In genomic region chr2:159677654-159678053, GRCh38 we compare ENCODE assay signal across 10 cellular contexts. TPM values are rescaled to one million over a fixed set of nuclear protein-coding genes. Genes with fewer than 3 reads are reported as not detected.
DNase-seq lines count a peak whose midpoint lies in the region; ATAC-seq and TF ChIP-seq lines count a peak whose summit lies in the region.
"Had no signal": no experiment of that assay in that cellular context is flagged by ENCODE, and none has a peak within 500 bp of the region (broad histone marks: within the 10 kb centered on the region; RNA-seq: fewer than 3 reads in every experiment).

No MANE protein-coding gene starts in this region.

- TF ChIP-seq POLR2A in heart left ventricle (IDR thresholded peaks at IDR 0.05) = no peak

- H3K9me3 ChIP-seq in heart left ventricle = no peaks in the 10 kb centered on the region
- H3K9me3 ChIP-seq in right atrium auricular region = no peaks in the 10 kb centered on the region
- no peaks in the 10 kb centered on the region for H3K9me3 ChIP-seq in upper lobe of right lung

- H3K27ac ChIP-seq in heart left ventricle (no peak overlapping the region), right atrium auricular region (no peak overlapping the region), upper lobe of right lung (no peak overlapping the region)

- WGBS in heart left ventricle, 4 donors = 90 to 99% (median 93%) methylated on average over 1 of the region's 1 CpG

- H3K4me1 ChIP-seq in heart left ventricle (peaks cover 0 to 3% (median 0%) of the 10 kb centered on the region in 12 donors), right atrium auricular region (no peaks in the 10 kb centered on the region), upper lobe of right lung (no peaks in the 10 kb centered on the region)

- H3K27me3 ChIP-seq in heart left ventricle (no peaks in the 10 kb centered on the region), right atrium auricular region (no peaks in the 10 kb centered on the region), upper lobe of right lung (no peaks in the 10 kb centered on the region)

- H3K4me3 ChIP-seq in heart left ventricle = no peak overlapping the region
- H3K4me3 ChIP-seq in right atrium auricular region = no peak overlapping the region
- no peak overlapping the region for H3K4me3 ChIP-seq in fibroblast of mammary gland (ENCODE audit: control insufficient read depth, low read depth, low read length)
- H3K4me3 ChIP-seq in upper lobe of right lung = no peak overlapping the region

- intact Hi-C loops in heart left ventricle (cut with DNase I) (loop anchor here in 1 of 10 donors (10.0 kb wide), 1 partner anchor 123 kb away; no protein-coding TSS in a partner anchor), upper lobe of right lung (cut with DNase I) (no loop called here)

- ATAC-seq in heart left ventricle (no peak), upper lobe of right lung (no peak), GM18907 (IDR thresholded peaks at IDR 0.05; ENCODE audit: unreplicated experiment) (no peak)

- TF ChIP-seq CTCF in heart left ventricle (IDR thresholded peaks at IDR 0.05) (peak in 11 of 12 donors; percentile 12 to 53 (median 31)), right atrium auricular region (IDR thresholded peaks at IDR 0.05) (peak in 1 of 2 donors; percentile 56), fibroblast of mammary gland (conservative IDR thresholded peaks at IDR 0.05; ENCODE audit: control insufficient read depth, insufficient read depth, low read depth, low read length) (peak; percentile 43), upper lobe of right lung (IDR thresholded peaks at IDR 0.05) (peak; percentile 25)

- H3K36me3 ChIP-seq in heart left ventricle (no peaks in the 10 kb centered on the region), right atrium auricular region (no peaks in the 10 kb centered on the region), upper lobe of right lung (no peaks in the 10 kb centered on the region)

- DNase-seq in heart left ventricle (no peak), right atrium auricular region (ENCODE audit: low spot score) (no peak), RPMI7951 (ENCODE audit: low read depth) (peak; percentile 26), fibroblast of mammary gland (ENCODE audit: low read depth) (peak; percentile 33), upper lobe of right lung (no peak)
- no peak for DNase-seq in activated CD4-positive, alpha-beta T cell treated with anti-CD3 and anti-CD28 coated beads for 1 hour
- DNase-seq in activated CD4-positive, alpha-beta T cell treated with anti-CD3 and anti-CD28 coated beads, Interleukin-2, amount 50 U/mL, for 4 hours = no peak
- DNase-seq: activated CD8-positive, alpha-beta memory T cell treated with anti-CD3 and anti-CD28 coated beads for 24 hours; NCI-H526 had no signal

RNA-seq across cellular contexts. Expression of gene MARCHF7, which starts 34.7 kb away (rescaled TPM):
- total RNA-seq in heart left ventricle = 10 to 100 TPM; 69.8 to 97.9 (median 84.4) TPM
- polyA plus RNA-seq in heart left ventricle = 10 to 100 TPM; 16.9 to 57.7 TPM
- total RNA-seq in right atrium auricular region = 10 to 100 TPM; 70.6 to 79.5 TPM
- 117 and 134 TPM in 2 replicates for total RNA-seq in RPMI7951 (2014; rRNA removed; shearing (Covaris generic))
- total RNA-seq in upper lobe of right lung = 83.2 TPM

Comparison
In these comparisons a context has a peak if more than half of its experiments do, and no peak if none do; other contexts are left out.
1. DNase-seq: peak in RPMI7951 (single experiment) and fibroblast of mammary gland (single experiment); none in heart left ventricle (0 of 5), right atrium auricular region (single experiment), upper lobe of right lung (single experiment), activated CD4-positive, alpha-beta T cell treated with anti-CD3 and anti-CD28 coated beads for 1 hour (single experiment) and activated CD4-positive, alpha-beta T cell treated with anti-CD3 and anti-CD28 coated beads, Interleukin-2, amount 50 U/mL, for 4 hours (0 of 2).